8 cellular contexts compared by ENCODE assay signal in genomic region chrX:46836701-46837542, GRCh38. TPM values are rescaled to one million over a fixed set of nuclear protein-coding genes. Genes with fewer than 3 reads are reported as not detected.
DNase-seq lines count a peak whose midpoint lies in the region; ATAC-seq and TF ChIP-seq lines count a peak whose summit lies in the region.

Gene RP2, plus strand, starts transcription at chrX:46837043. Its CDS starts 58 bp downstream, at chrX:46837101.

- H3K9me3 ChIP-seq in mucosa of stomach (ENCODE audit: control insufficient read depth, low read length) = no peaks in the 10 kb centered on the region

- H3K36me3 ChIP-seq in mucosa of stomach (ENCODE audit: control insufficient read depth, insufficient read depth, low read length) = no peaks in the 10 kb centered on the region

- H3K27me3 ChIP-seq in mucosa of stomach (ENCODE audit: control insufficient read depth, insufficient read depth, low read length) = no peaks in the 10 kb centered on the region

- peak within 1 kb of the TSS; percentile 96 for H3K9ac ChIP-seq in mucosa of stomach (ENCODE audit: low read length)

- peaks cover 5% of the 10 kb centered on the region for H3K4me1 ChIP-seq in mucosa of stomach (ENCODE audit: control insufficient read depth, insufficient read depth, low read length)

- peak; percentile 91 for ATAC-seq in GM21717 (IDR thresholded peaks at IDR 0.05; ENCODE audit: unreplicated experiment)
- peak; percentile 94 for ATAC-seq in esophagus mucosa

- DNase-seq in DMS53 (lab: John Stamatoyannopoulos, UW) = peak; percentile 97
- DNase-seq in Jurkat, Clone E6-1 (ENCODE audit: low read depth, low spot score) = peak; percentile 85
- peak; percentile 86 to 90 for DNase-seq in activated T-cell treated with anti-CD3 and anti-CD28 coated beads, Interleukin-2, amount 50 U/mL, for 48 hours
- DNase-seq in stimulated activated CD8-positive, alpha-beta memory T cell treated with anti-CD3 and anti-CD28 coated beads, Interleukin-4, amount 100 ng/mL, for 48 hours = peak; percentile 90

- H3K4me3 ChIP-seq in Jurkat, Clone E6-1 (ENCODE audit: low read length) = peak within 1 kb of the TSS; percentile 75
- peak within 1 kb of the TSS; percentile 80 for H3K4me3 ChIP-seq in mucosa of stomach (ENCODE audit: low read length)

TF ChIP-seq in PFSK-1, 5 proteins besides CTCF, POLR2A, EP300 and RAD21:
- peak; percentile 72 for TF ChIP-seq POLR2AphosphoS5 (IDR thresholded peaks at IDR 0.05; ENCODE audit: low read depth, low read length)
- TF ChIP-seq TAF1 (IDR thresholded peaks at IDR 0.05; ENCODE audit: borderline replicate concordance, insufficient read depth, low read length) = no peak

RNA-seq across cellular contexts. Expression of gene RP2, which starts in this region (rescaled TPM):
- 10.5 TPM for polyA plus RNA-seq in Jurkat, Clone E6-1 (2012; ENCODE audit: insufficient read depth, insufficient read length)
- 5.2 TPM for polyA plus RNA-seq in PFSK-1 (2012; ENCODE audit: insufficient read length, low read depth)
- total RNA-seq in esophagus mucosa = 8.4 TPM

Comparison
In these comparisons a context has a peak if more than half of its experiments do, and no peak if none do; other contexts are left out.
1. Peak in every context shown above with its lines: DNase-seq, ATAC-seq and H3K4me3 ChIP-seq.